ENCODE assay signal across 1 cellular context in genomic region chr13:110309159-110309476, GRCh38.
TF ChIP-seq lines count a peak whose summit lies in the region.

No MANE protein-coding gene starts in this region.

TF ChIP-seq in IMR-90, 13 proteins besides CTCF, POLR2A, EP300 and RAD21:
- no peak for TF ChIP-seq FOS (IDR thresholded peaks at IDR 0.05; ENCODE audit: low read depth, low read length)
- no peak for TF ChIP-seq ELK1 (IDR thresholded peaks at IDR 0.05; ENCODE audit: borderline replicate concordance, low read depth, low read length)
- no peak for TF ChIP-seq RFX5 (IDR thresholded peaks at IDR 0.05; ENCODE audit: low read depth, low read length)
- TF ChIP-seq BHLHE40 (IDR thresholded peaks at IDR 0.05; ENCODE audit: low read depth, low read length), result no peak
- TF ChIP-seq MXI1 (IDR thresholded peaks at IDR 0.05; ENCODE audit: borderline replicate concordance, low read depth, low read length), result no peak
- no peak for TF ChIP-seq USF2 (IDR thresholded peaks at IDR 0.05; ENCODE audit: low read depth, low read length)
- no peak for TF ChIP-seq SMC3 (IDR thresholded peaks at IDR 0.05; ENCODE audit: low read depth, low read length)
- no peak for TF ChIP-seq RCOR1 (IDR thresholded peaks at IDR 0.05; ENCODE audit: insufficient replicate concordance, low read length)
- no peak for TF ChIP-seq MAFK (IDR thresholded peaks at IDR 0.05; ENCODE audit: low read depth, low read length)
- TF ChIP-seq CHD1 (IDR thresholded peaks at IDR 0.05; ENCODE audit: low read depth, low read length), result no peak
- TF ChIP-seq CEBPB (IDR thresholded peaks at IDR 0.05; ENCODE audit: low read depth, low read length), result no peak
- no peak for TF ChIP-seq NFE2L2 (IDR thresholded peaks at IDR 0.05; ENCODE audit: low read depth, low read length)
- TF ChIP-seq MAZ (IDR thresholded peaks at IDR 0.05; ENCODE audit: borderline replicate concordance, low read depth, low read length), result no peak
